ENCODE assay signal across 23 cellular contexts in the genomic region with DNA sequence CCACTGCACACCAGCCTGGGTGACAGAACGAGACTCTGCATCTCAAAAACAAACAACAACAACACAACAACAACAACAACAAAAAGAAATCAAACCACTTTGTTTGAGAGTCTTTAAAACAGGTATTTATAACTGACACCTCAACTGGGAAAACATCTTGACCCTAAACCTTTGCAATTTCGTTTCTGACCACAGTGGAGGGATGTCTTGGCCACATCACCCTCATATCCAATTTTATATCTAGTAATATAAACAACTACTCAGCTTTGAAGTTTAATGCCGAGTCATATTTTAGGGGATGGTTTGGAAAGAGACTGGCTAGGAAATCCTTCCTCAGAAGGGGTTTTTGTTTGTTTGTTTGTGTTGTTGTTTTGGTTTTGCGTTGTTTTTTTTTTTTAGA.
"Had no signal": no experiment of that assay in that cellular context is flagged by ENCODE, and none has a peak within 500 bp of the region (broad histone marks: within the 10 kb centered on the region; RNA-seq: fewer than 3 reads in every experiment).

No MANE protein-coding gene starts in this region.

- H3K4me3 Mint-ChIP-seq: dendritic cell treated with granulocyte-macrophage colony-stimulating factor and Interleukin-4, amounts not matched to agents 40 ng/mL and 50 ng/mL, for 4 days; effector memory CD8-positive, alpha-beta T cell; endodermal cell; naive thymus-derived CD4-positive, alpha-beta T cell had no signal

- H3K36me3 ChIP-seq: colonic mucosa, esophagus squamous epithelium, gastrocnemius medialis, heart right ventricle, left lung, lower lobe of right lung had no signal

- H3K27ac ChIP-seq: colonic mucosa, epithelial cell of prostate, esophagus squamous epithelium, gastrocnemius medialis, heart right ventricle, left lung, lower lobe of right lung had no signal

- DNase-seq: colonic mucosa; cortex of kidney; effector CD8-positive, alpha-beta T cell; effector memory CD8-positive, alpha-beta T cell; endodermal cell; erythroblast; esophagus squamous epithelium; foreskin melanocyte; gastrocnemius medialis; glutamatergic neuron; head of caudate nucleus; heart right ventricle; hippocampal formation; left cardiac atrium; left lung; left ventricle myocardium superior; lower lobe of right lung; mesenchymal stem cell; midbrain; naive thymus-derived CD4-positive, alpha-beta T cell had no signal

- H3K4me3 ChIP-seq: colonic mucosa, esophagus squamous epithelium, gastrocnemius medialis, heart right ventricle, left lung, lower lobe of right lung had no signal

- H3K36me3 Mint-ChIP-seq: naive thymus-derived CD4-positive, alpha-beta T cell had no signal

- H3K4me1 ChIP-seq: colonic mucosa, gastrocnemius medialis had no signal

- H3K27ac Mint-ChIP-seq: dendritic cell treated with granulocyte-macrophage colony-stimulating factor and Interleukin-4, amounts not matched to agents 40 ng/mL and 50 ng/mL, for 4 days; effector memory CD8-positive, alpha-beta T cell; endodermal cell; naive thymus-derived CD4-positive, alpha-beta T cell had no signal

- ATAC-seq: effector memory CD8-positive, alpha-beta T cell; esophagus mucosa; gastrocnemius medialis; heart right ventricle; left cardiac atrium; left ventricle myocardium superior; lower lobe of right lung; naive thymus-derived CD4-positive, alpha-beta T cell had no signal

- H3K27me3 ChIP-seq: colonic mucosa, gastrocnemius medialis, left lung had no signal

- H3K9me3 ChIP-seq: colonic mucosa, esophagus squamous epithelium, gastrocnemius medialis, heart right ventricle, left lung, lower lobe of right lung had no signal

- H3K9me3 Mint-ChIP-seq: dendritic cell treated with granulocyte-macrophage colony-stimulating factor and Interleukin-4, amounts not matched to agents 40 ng/mL and 50 ng/mL, for 4 days; effector memory CD8-positive, alpha-beta T cell; endodermal cell; naive thymus-derived CD4-positive, alpha-beta T cell had no signal
